29 cellular contexts compared by ENCODE assay signal in the genomic region with DNA sequence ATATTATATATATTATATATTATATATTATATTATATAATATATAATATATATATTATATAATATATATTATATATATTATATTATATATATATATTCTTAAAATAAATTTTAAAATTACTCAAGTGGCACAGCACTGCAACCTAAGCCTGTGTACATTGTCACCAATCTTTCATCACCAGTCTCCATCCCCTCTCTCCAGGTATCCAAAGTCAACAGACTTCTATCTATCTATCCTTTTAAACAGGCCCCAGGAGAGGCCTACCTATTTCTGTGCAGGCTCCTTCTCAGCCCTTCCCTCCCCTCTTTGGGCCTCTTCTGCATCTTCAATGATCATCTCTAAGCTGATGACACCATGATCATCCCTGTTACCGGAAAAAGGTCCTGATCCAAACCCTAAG.
"Had no signal": no experiment of that assay in that cellular context is flagged by ENCODE, and none has a peak within 500 bp of the region (broad histone marks: within the 10 kb centered on the region; RNA-seq: fewer than 3 reads in every experiment).

No MANE protein-coding gene starts in this region.

- H3K36me3 ChIP-seq: adrenal gland, neutrophil, right lobe of liver, stomach, thyroid gland, upper lobe of right lung, WERI-Rb-1 had no signal

- H3K9me3 ChIP-seq: body of pancreas, neutrophil, right lobe of liver, thyroid gland, upper lobe of right lung had no signal

- H3K27ac Mint-ChIP-seq: activated T-cell treated with anti-CD3 and anti-CD28 coated beads, Interleukin-2, amount 50 U/mL, for 24 hours; mesothelial cell of epicardium; naive B cell; nephron progenitor cell; progenitor cell of endocrine pancreas; stimulated activated effector memory CD8-positive, alpha-beta T cell treated with anti-CD3 and anti-CD28 coated beads, Interleukin-12 subunit alpha, Interleukin-12 subunit beta, amount 100 ng/mL, for 72 hours; T-helper 1 cell treated with Interleukin-12 subunit alpha and Interleukin-12 subunit beta and Interleukin-4 antibody, amounts not matched to agents 30 μg/mL and 1 μg/mL, for 36 hours had no signal

- H3K27ac ChIP-seq: adrenal gland, body of pancreas, coronary artery, neutrophil, right lobe of liver, stomach, thyroid gland, upper lobe of right lung, WERI-Rb-1 had no signal

- H3K4me3 Mint-ChIP-seq: activated T-cell treated with anti-CD3 and anti-CD28 coated beads, Interleukin-2, amount 50 U/mL, for 24 hours; mesothelial cell of epicardium; nephron progenitor cell; stimulated activated effector memory CD8-positive, alpha-beta T cell treated with anti-CD3 and anti-CD28 coated beads, Interleukin-12 subunit alpha, Interleukin-12 subunit beta, amount 100 ng/mL, for 72 hours; T-helper 1 cell treated with Interleukin-12 subunit alpha and Interleukin-12 subunit beta and Interleukin-4 antibody, amounts not matched to agents 30 μg/mL and 1 μg/mL, for 36 hours had no signal

- DNase-seq: activated CD4-positive, alpha-beta T cell treated with anti-CD3 and anti-CD28 coated beads for 48 hours; activated CD4-positive, alpha-beta T cell treated with anti-CD3 and anti-CD28 coated beads, Interleukin-2, amount 50 U/mL, for 48 hours; activated CD8-positive, alpha-beta memory T cell treated with anti-CD3 and anti-CD28 coated beads, Interleukin-2, amount 50 U/mL, for 4 hours; activated gamma-delta T cell; activated naive CD4-positive, alpha-beta T cell treated with anti-CD3 and anti-CD28 coated beads, Interleukin-2, amount 50 U/mL, for 16 hours; activated T-cell treated with anti-CD3 and anti-CD28 coated beads, Interleukin-2, amount 50 U/mL, for 24 hours; aorta; body of pancreas; dorsolateral prefrontal cortex; effector memory CD4-positive, alpha-beta T cell; erythroblast; hippocampal formation; naive B cell; nephron progenitor cell; right lobe of liver; stimulated activated CD4-positive, alpha-beta T cell treated with anti-CD3 and anti-CD28 coated beads, Interleukin-4, amount 100 ng/mL, for 24 hours; stomach; T1000; thyroid gland; upper lobe of right lung; WERI-Rb-1 had no signal

- H3K4me1 Mint-ChIP-seq: stimulated activated effector memory CD8-positive, alpha-beta T cell treated with anti-CD3 and anti-CD28 coated beads, Interleukin-12 subunit alpha, Interleukin-12 subunit beta, amount 100 ng/mL, for 72 hours had no signal

- H3K4me1 ChIP-seq: thyroid gland, upper lobe of right lung had no signal

- ATAC-seq: activated CD4-positive, CD25-positive, alpha-beta regulatory T cell treated with anti-CD3 and anti-CD28 coated beads, Interleukin-2, amount 50 U/mL, for 24 hours; body of pancreas; right lobe of liver; stimulated activated effector memory CD8-positive, alpha-beta T cell treated with anti-CD3 and anti-CD28 coated beads, Interleukin-12 subunit alpha, Interleukin-12 subunit beta, amount 100 ng/mL, for 72 hours; upper lobe of right lung had no signal

- H3K36me3 Mint-ChIP-seq: naive B cell; stimulated activated effector memory CD8-positive, alpha-beta T cell treated with anti-CD3 and anti-CD28 coated beads, Interleukin-12 subunit alpha, Interleukin-12 subunit beta, amount 100 ng/mL, for 72 hours had no signal

- H3K27me3 Mint-ChIP-seq: activated T-cell treated with anti-CD3 and anti-CD28 coated beads, Interleukin-2, amount 50 U/mL, for 24 hours; progenitor cell of endocrine pancreas had no signal

- H3K27me3 ChIP-seq: adrenal gland, body of pancreas, dorsolateral prefrontal cortex, neutrophil, right lobe of liver, stomach, thyroid gland, upper lobe of right lung had no signal

- H3K4me3 ChIP-seq: adrenal gland, body of pancreas, coronary artery, dorsolateral prefrontal cortex, right lobe of liver, stomach, thyroid gland, upper lobe of right lung had no signal
